Comparison of ENCODE assay signal across 18 cellular contexts in the genomic region with DNA sequence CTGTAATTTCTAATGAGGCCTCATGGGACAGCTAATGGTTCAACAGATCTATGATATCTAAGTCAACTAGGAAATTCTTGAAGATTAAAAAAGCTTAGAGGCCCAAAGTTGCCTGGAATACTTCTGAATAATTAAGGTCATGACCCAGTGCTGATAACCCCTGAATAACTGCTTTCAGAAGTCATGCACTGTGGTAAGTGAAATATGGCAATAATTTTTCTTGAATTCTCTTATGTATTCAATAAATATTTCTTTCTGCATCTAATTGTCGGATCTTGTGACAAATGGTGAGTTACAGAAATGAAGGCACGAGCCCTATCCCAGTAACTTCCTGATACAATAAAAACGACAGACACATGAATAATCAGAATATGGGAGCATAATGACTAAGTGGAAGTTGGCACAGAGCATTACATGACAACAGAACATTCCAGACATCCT.
DNase-seq lines count a peak whose midpoint lies in the region; ATAC-seq and TF ChIP-seq lines count a peak whose summit lies in the region.
"Had no signal": no experiment of that assay in that cellular context is flagged by ENCODE, and none has a peak within 500 bp of the region (broad histone marks: within the 10 kb centered on the region; RNA-seq: fewer than 3 reads in every experiment).

No MANE protein-coding gene starts in this region.

- peaks cover 3% of the 10 kb centered on the region for H3K27me3 ChIP-seq in AG04450 (ENCODE audit: control insufficient read depth, insufficient read depth, low read length)
- H3K27me3 ChIP-seq: MG63, transverse colon had no signal

- no peaks in the 10 kb centered on the region for H3K9me3 ChIP-seq in AG04450 (ENCODE audit: control insufficient read depth, insufficient read depth, low read length)
- H3K9me3 ChIP-seq: MG63, transverse colon had no signal

- TF ChIP-seq CTCF in AG04450 (IDR thresholded peaks at IDR 0.05; ENCODE audit: low read depth, low read length), result no peak

- no peak overlapping the region for H3K4me3 ChIP-seq in AG04450 (ENCODE audit: low read depth, low read length)
- H3K4me3 ChIP-seq: lung, MG63, transverse colon had no signal

- peak; percentile 1 for DNase-seq in AG04450 (ENCODE audit: low read depth, low spot score)
- peak; percentile 82 for DNase-seq in HS-27A (ENCODE audit: low read depth)
- DNase-seq in astrocyte of the hippocampus (ENCODE audit: low read depth, low spot score), result peak; percentile 46
- DNase-seq in hepatic stellate cell (ENCODE audit: low spot score), result peak; percentile 77
- no peak for DNase-seq in NCI-H524 treated with DMSO at 0.1 percent for 48 hours (lab: John Stamatoyannopoulos, UW)
- no peak for DNase-seq in ureter (ENCODE audit: low spot score)
- no peak for DNase-seq in Right ventricle myocardium inferior (ENCODE audit: missing footprints)
- DNase-seq: activated T-cell treated with anti-CD3 and anti-CD28 coated beads, Interleukin-2, amount 50 U/mL, for 48 hours; anterior cingulate cortex; DMS153; effector memory CD8-positive, alpha-beta T cell; MG63; nucleus accumbens; stimulated activated CD4-positive, alpha-beta T cell treated with anti-CD3 and anti-CD28 coated beads, Interleukin-15, amount 100 ng/mL, for 24 hours; T-helper 1 cell; transverse colon had no signal

- intact Hi-C loops in Right ventricle myocardium inferior (cut with DNase I), result no loop called here

- POLR2A ChIA-PET in AG04450 (lab: Yijun Ruan, JAX), result interaction anchor here (0.7 kb wide), 1 partner anchor 478 kb away, joined by 7 read pairs; no protein-coding TSS in a partner anchor

- H3K27ac ChIP-seq in AG04450 (ENCODE audit: low read depth, low read length), result no peak overlapping the region
- H3K27ac ChIP-seq: transverse colon had no signal

- CTCF ChIA-PET in AG04450 (lab: Charles Lee), result interaction anchor here (1.5 kb wide), 1 partner anchor 99 kb away, joined by 3 read pairs; no protein-coding TSS in a partner anchor

- ATAC-seq in GM19463 (IDR thresholded peaks at IDR 0.05; ENCODE audit: unreplicated experiment) (no peak), Right ventricle myocardium inferior (no peak)
- ATAC-seq: effector memory CD8-positive, alpha-beta T cell had no signal

Comparison
In these comparisons a context has a peak if more than half of its experiments do, and no peak if none do; other contexts are left out.
1. DNase-seq: peak in AG04450 (single experiment), HS-27A (single experiment), astrocyte of the hippocampus (single experiment) and hepatic stellate cell (single experiment); none in NCI-H524 treated with DMSO at 0.1 percent for 48 hours (single experiment), ureter (single experiment) and Right ventricle myocardium inferior (single experiment).